In the genomic region with DNA sequence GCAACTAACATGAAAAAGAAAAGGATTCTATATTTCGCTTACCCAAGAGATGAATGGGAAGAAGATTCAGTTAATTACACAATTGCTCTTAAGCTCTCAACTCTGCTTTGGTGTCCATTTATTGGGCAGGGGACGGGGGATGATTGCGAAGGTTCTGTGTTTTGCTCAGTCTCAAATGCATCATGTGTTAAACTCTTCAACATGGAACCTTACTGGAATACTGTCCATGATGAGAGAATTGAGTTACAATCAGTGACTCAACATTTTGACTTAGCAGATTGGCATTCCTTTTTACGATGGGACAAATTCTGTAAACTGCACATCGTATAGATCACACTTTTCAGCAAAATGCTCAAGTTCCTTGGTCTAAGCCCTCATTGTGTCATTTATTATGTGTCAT, we compare ENCODE assay signal across 17 cellular contexts.
A peak's percentile ranks its signal among the peaks of the same experiment; 100 is the strongest.
DNase-seq lines count a peak whose midpoint lies in the region; ATAC-seq and TF ChIP-seq lines count a peak whose summit lies in the region.
"Had no signal": no experiment of that assay in that cellular context is flagged by ENCODE, and none has a peak within 500 bp of the region (broad histone marks: within the 10 kb centered on the region; RNA-seq: fewer than 3 reads in every experiment).

No MANE protein-coding gene starts in this region.

- no peak for ATAC-seq in activated T-cell treated with anti-CD3 and anti-CD28 coated beads, Interleukin-2, amount 50 U/mL, for 4 hours
- ATAC-seq: activated T-cell treated with anti-CD3 and anti-CD28 coated beads, Interleukin-2, amount 50 U/mL, for 72 hours had no signal

- no peaks in the 10 kb centered on the region for H3K9me3 Mint-ChIP-seq in activated T-cell treated with anti-CD3 and anti-CD28 coated beads, Interleukin-2, amount 50 U/mL, for 4 hours

- H3K4me1 ChIP-seq in KMS-11 (ENCODE audit: low read depth, poor library complexity, severe bottlenecking) (peaks cover 19% of the 10 kb centered on the region), mesodermal cell (ENCODE audit: control insufficient read depth, insufficient read depth, low read length, poor library complexity, severe bottlenecking) (peaks cover 12% of the 10 kb centered on the region)
- H3K4me1 ChIP-seq: testis had no signal

- peaks cover 29% of the 10 kb centered on the region for H3K36me3 Mint-ChIP-seq in activated T-cell treated with anti-CD3 and anti-CD28 coated beads, Interleukin-2, amount 50 U/mL, for 4 hours (ENCODE audit: insufficient read depth)

- peaks cover 73% of the 10 kb centered on the region for H3K4me1 Mint-ChIP-seq in activated T-cell treated with anti-CD3 and anti-CD28 coated beads, Interleukin-2, amount 50 U/mL, for 4 hours (ENCODE audit: low read depth)

- no peaks in the 10 kb centered on the region for H3K9me3 ChIP-seq in mesodermal cell (ENCODE audit: control insufficient read depth, low read length)
- H3K9me3 ChIP-seq: sigmoid colon, testis had no signal

- no peaks in the 10 kb centered on the region for H3K27me3 Mint-ChIP-seq in activated T-cell treated with anti-CD3 and anti-CD28 coated beads, Interleukin-2, amount 50 U/mL, for 4 hours (ENCODE audit: low read depth)

- peak overlapping the region; percentile 27; the same call in 1 of the 2 replicates for H3K4me2 ChIP-seq in KMS-11

- no peaks in the 10 kb centered on the region for H4K20me1 ChIP-seq in KMS-11 (ENCODE audit: insufficient read depth)

- TF ChIP-seq CTCF in KMS-11 (conservative IDR thresholded peaks at IDR 0.05; ENCODE audit: low read depth, low read length) (no peak), choroid plexus epithelial cell (conservative IDR thresholded peaks at IDR 0.05; ENCODE audit: low read depth, low read length) (no peak)

- H3K4me3 Mint-ChIP-seq in activated T-cell treated with anti-CD3 and anti-CD28 coated beads, Interleukin-2, amount 50 U/mL, for 4 hours: no peak overlapping the region
- H3K4me3 Mint-ChIP-seq: activated T-cell treated with anti-CD3 and anti-CD28 coated beads, Interleukin-2, amount 50 U/mL, for 72 hours had no signal

- WGBS in mesodermal cell (ENCODE audit: insufficient coverage in 2 of 2), 2 experiments: 91 to 100% methylated on average over 3 of the region's 5 CpGs

- DNase-seq in ELR (ENCODE audit: low read depth) (peak; percentile 90), choroid plexus epithelial cell (ENCODE audit: low read depth) (peak; percentile 52), retina (no peak), cerebellar cortex (ENCODE audit: low spot score) (no peak)
- DNase-seq in activated T-cell treated with anti-CD3 and anti-CD28 coated beads, Interleukin-2, amount 50 U/mL, for 4 hours: no peak
- DNase-seq: activated CD4-positive, alpha-beta T cell treated with anti-CD3 and anti-CD28 coated beads, Interleukin-2, amount 50 U/mL, for 4 hours; activated T-cell treated with anti-CD3 and anti-CD28 coated beads, Interleukin-2, amount 50 U/mL, for 72 hours; cerebellar nuclear complex; DMS79 treated with DMSO at 0.1 percent for 48 hours; kidney glomerular epithelial cell; NCI-H226; sigmoid colon; stimulated activated CD4-positive, alpha-beta T cell treated with anti-CD3 and anti-CD28 coated beads, Interleukin-4, amount 100 ng/mL, for 24 hours; testis had no signal

- no peak overlapping the region for H3K9ac ChIP-seq in KMS-11

- H3K4me3 ChIP-seq in KMS-11 (IDR thresholded peaks at IDR 0.05; ENCODE audit: insufficient read depth, low read depth, low read length): no peak overlapping the region
- no peak overlapping the region for H3K4me3 ChIP-seq in choroid plexus epithelial cell (ENCODE audit: low read depth, low read length)
- no peak overlapping the region for H3K4me3 ChIP-seq in mesodermal cell (ENCODE audit: extremely low read depth, insufficient read depth, low read length, poor library complexity, severe bottlenecking)
- H3K4me3 ChIP-seq: sigmoid colon, SK-N-MC, testis had no signal

- H3K36me3 ChIP-seq in KMS-11 (ENCODE audit: insufficient read depth) (no peaks in the 10 kb centered on the region), mesodermal cell (ENCODE audit: control insufficient read depth, insufficient read depth, low read length) (peaks cover 55% of the 10 kb centered on the region)
- H3K36me3 ChIP-seq: sigmoid colon had no signal

- no peak overlapping the region for H2AFZ ChIP-seq in KMS-11 (ENCODE audit: low read depth)

- H3K27ac ChIP-seq in KMS-11 (no peak overlapping the region), mesodermal cell (ENCODE audit: low read depth, low read length, severe bottlenecking) (peak overlapping the region; percentile 13)
- H3K27ac ChIP-seq: sigmoid colon, SK-N-MC, testis had no signal

- H3K27me3 ChIP-seq in KMS-11 (ENCODE audit: insufficient read depth, low read depth): no peaks in the 10 kb centered on the region
- H3K27me3 ChIP-seq: sigmoid colon, testis had no signal

- H3K79me2 ChIP-seq in KMS-11 (ENCODE audit: insufficient read depth, low read depth): no peaks in the 10 kb centered on the region

Comparison
In these comparisons a context has a peak if more than half of its experiments do, and no peak if none do; other contexts are left out.
1. DNase-seq: peak in ELR (single experiment) and choroid plexus epithelial cell (single experiment); none in activated T-cell treated with anti-CD3 and anti-CD28 coated beads, Interleukin-2, amount 50 U/mL, for 4 hours (single experiment), retina (single experiment) and cerebellar cortex (single experiment).